8 cellular contexts compared by ENCODE assay signal in genomic region chr6:27547157-27548075, GRCh38.
A peak's percentile ranks its signal among the peaks of the same experiment; 100 is the strongest.
DNase-seq lines count a peak whose midpoint lies in the region; FAIRE-seq and TF ChIP-seq lines count a peak whose summit lies in the region.

No MANE protein-coding gene starts in this region.

- TF ChIP-seq POLR2A in ovary (IDR thresholded peaks at IDR 0.05), result no peak

- DNase-seq in LHCN-M2 (ENCODE audit: low read depth), result peak; percentile 69
- DNase-seq in iPS-NIHi7 (ENCODE audit: extremely low spot score), result peak; percentile 20
- DNase-seq in occipital lobe (lab: John Stamatoyannopoulos, UW), result no peak
- no peak for DNase-seq in ovary
- no peak for DNase-seq in frontal cortex (ENCODE audit: low spot score in 2 of 2)
- no peak for DNase-seq in HuH-7.5 (ENCODE audit: low spot score)

- H3K27me3 ChIP-seq in ovary, result no peaks in the 10 kb centered on the region

- no peak for FAIRE-seq in frontal cortex (lab: Jason Lieb, UNC)

- no peaks in the 10 kb centered on the region for H3K36me3 ChIP-seq in ovary

- TF ChIP-seq CTCF in WI38 (IDR thresholded peaks at IDR 0.05; ENCODE audit: low read depth, low read length), result no peak
- no peak for TF ChIP-seq CTCF in ovary (IDR thresholded peaks at IDR 0.05)

- H3K4me3 ChIP-seq in GM08714 (ENCODE audit: low read length) (peak overlapping the region; percentile 65), WI38 (ENCODE audit: low read depth, low read length) (peak overlapping the region; percentile 45), ovary (no peak overlapping the region)

- H3K4me1 ChIP-seq in ovary (ENCODE audit: insufficient read depth), result no peaks in the 10 kb centered on the region

- intact Hi-C loops in ovary (cut with DNase I), result no loop called here

- no peak for TF ChIP-seq EP300 in ovary (IDR thresholded peaks at IDR 0.05)

- H3K27ac ChIP-seq in ovary, result no peak overlapping the region

- WGBS in ovary, 3 donors, result 15 to 51% (median 19%) methylated on average over 23 of the region's 23 CpGs

- H3K9me3 ChIP-seq in ovary, result peaks cover 0 to 4% of the 10 kb centered on the region in 2 donors

Comparison
In these comparisons a context has a peak if more than half of its experiments do, and no peak if none do; other contexts are left out.
1. DNase-seq: peak in LHCN-M2 (single experiment) and iPS-NIHi7 (single experiment); none in occipital lobe (single experiment), ovary (0 of 5), frontal cortex (0 of 2) and HuH-7.5 (single experiment).